ENCODE assay signal across 18 cellular contexts in genomic region chr12:27971606-27972005, GRCh38. TPM values are rescaled to one million over a fixed set of nuclear protein-coding genes. Genes with fewer than 3 reads are reported as not detected.
DNase-seq lines count a peak whose midpoint lies in the region; ATAC-seq and TF ChIP-seq lines count a peak whose summit lies in the region.
"Had no signal": no experiment of that assay in that cellular context is flagged by ENCODE, and none has a peak within 500 bp of the region (broad histone marks: within the 10 kb centered on the region; RNA-seq: fewer than 3 reads in every experiment).

No MANE protein-coding gene starts in this region.

- H3K27me3 ChIP-seq in PC-3 (ENCODE audit: low read length): no peaks in the 10 kb centered on the region
- H3K27me3 ChIP-seq: testis had no signal

- CTCF ChIA-PET in PC-3 (lab: Charles Lee): interaction anchor here (1.6 to 4.2 kb wide), 4 partner anchors 11 to 928 kb away, joined by 3 to 58 read pairs (median 11); no protein-coding TSS in a partner anchor

- DNase-seq in PC-3 (peak; percentile 67), glutamatergic neuron (no peak), osteocyte (ENCODE audit: extremely low spot score, unreplicated experiment) (no peak), mesenteric fat pad (ENCODE audit: low spot score) (no peak), GM13977 (ENCODE audit: low spot score) (no peak), dermis blood vessel endothelial cell (no peak), foreskin melanocyte (no peak)
- DNase-seq: activated T-cell treated with anti-CD3 and anti-CD28 coated beads for 4 hours, amniotic stem cell, cortex of kidney, NCI-H2029 treated with DMSO at 0.1 percent for 48 hours, occipital lobe, RPMI8226 had no signal

- peaks cover 8% of the 10 kb centered on the region for H4K20me1 ChIP-seq in PC-3 (ENCODE audit: low read length)

- H2AFZ ChIP-seq in PC-3 (ENCODE audit: low read length): peak overlapping the region; percentile 8

- no peak overlapping the region for H3K27ac Mint-ChIP-seq in glutamatergic neuron (ENCODE audit: unreplicated experiment)
- H3K27ac Mint-ChIP-seq in osteocyte (ENCODE audit: unreplicated experiment): no peak overlapping the region

- H3K79me2 ChIP-seq in PC-3 (ENCODE audit: low read length): peaks cover 60% of the 10 kb centered on the region

- H3K4me1 Mint-ChIP-seq in glutamatergic neuron (ENCODE audit: low read depth, unreplicated experiment) (peaks cover 17% of the 10 kb centered on the region), osteocyte (ENCODE audit: unreplicated experiment) (peaks cover 44% of the 10 kb centered on the region)

- H3K36me3 ChIP-seq in ES-I3 (ENCODE audit: insufficient read depth, low read length) (no peaks in the 10 kb centered on the region), PC-3 (ENCODE audit: low read depth, low read length) (peaks cover 9% of the 10 kb centered on the region)
- H3K36me3 ChIP-seq: BLaER1 treated with 17β-estradiol and CSF1 and Interleukin-3, amounts not matched to agents 10 nM and 100 nM had no signal

- intact Hi-C loops in PC-3 (cut with micrococcal nuclease): loop anchor here (1.0 to 2.0 kb wide), 6 partner anchors 11 to 1069 kb away; no protein-coding TSS in a partner anchor

- H3K9me3 ChIP-seq in ES-I3 (ENCODE audit: control insufficient read depth, insufficient read depth, low read length) (no peaks in the 10 kb centered on the region; the same call in 1 of the 2 replicates), PC-3 (ENCODE audit: low read length) (no peaks in the 10 kb centered on the region)
- H3K9me3 ChIP-seq: testis had no signal

- H3K27me3 Mint-ChIP-seq in glutamatergic neuron (ENCODE audit: unreplicated experiment): peaks cover 35% of the 10 kb centered on the region
- H3K27me3 Mint-ChIP-seq in osteocyte (ENCODE audit: unreplicated experiment): peaks cover 48% of the 10 kb centered on the region

- TF ChIP-seq CTCF in PC-3 (conservative IDR thresholded peaks at IDR 0.05; ENCODE audit: low read depth, low read length): no peak
- no peak for TF ChIP-seq CTCF in glutamatergic neuron (IDR thresholded peaks at IDR 0.05; ENCODE audit: partially characterized antibody, unreplicated experiment)
- TF ChIP-seq CTCF in osteocyte (IDR thresholded peaks at IDR 0.05): no peak
- no peak for TF ChIP-seq CTCF in GM13977 (IDR thresholded peaks at IDR 0.05; ENCODE audit: extremely low read depth, insufficient read depth, missing control alignments)

- H3K9ac ChIP-seq in ES-I3 (ENCODE audit: low read depth, low read length): peak overlapping the region; percentile 60
- peak overlapping the region; percentile 85 for H3K9ac ChIP-seq in PC-3 (ENCODE audit: low read length)
- H3K9ac ChIP-seq: BLaER1 treated with 17β-estradiol and CSF1 and Interleukin-3, amounts not matched to agents 10 nM and 100 nM had no signal

- POLR2A ChIA-PET in PC-3 (lab: Charles Lee; ENCODE audit: unreplicated experiment): interaction anchor here (0.5 to 2.8 kb wide), 5 partner anchors 10 to 322 kb away, joined by 3 to 30 read pairs (median 26); no protein-coding TSS in a partner anchor

- peak overlapping the region; percentile 76 for H3K4me2 ChIP-seq in PC-3 (ENCODE audit: low read length)
- H3K4me2 ChIP-seq: BLaER1 treated with 17β-estradiol and CSF1 and Interleukin-3, amounts not matched to agents 10 nM and 100 nM had no signal

- peaks cover 12% of the 10 kb centered on the region for H3K9me3 Mint-ChIP-seq in glutamatergic neuron (ENCODE audit: unreplicated experiment)
- no peaks in the 10 kb centered on the region for H3K9me3 Mint-ChIP-seq in osteocyte (ENCODE audit: unreplicated experiment)

- H3K4me3 Mint-ChIP-seq in glutamatergic neuron (ENCODE audit: unreplicated experiment): peak overlapping the region; percentile 85
- peak overlapping the region; percentile 40 for H3K4me3 Mint-ChIP-seq in osteocyte (ENCODE audit: unreplicated experiment)

- peaks cover 33% of the 10 kb centered on the region for H3F3A ChIP-seq in PC-3 (ENCODE audit: low read length, unreplicated experiment)

- ATAC-seq in PC-3: no peak

- no peaks in the 10 kb centered on the region for H3K9me2 ChIP-seq in PC-3 (replicated peaks; ENCODE audit: low read length)

- H3K36me3 Mint-ChIP-seq in glutamatergic neuron (ENCODE audit: unreplicated experiment) (peaks cover 8% of the 10 kb centered on the region), osteocyte (ENCODE audit: unreplicated experiment) (no peaks in the 10 kb centered on the region)

- in situ Hi-C loops in GM13977 (cut with MboI; ENCODE audit: low pct_unique_long_range_greater_than_20kb, low sequenced_read_pairs, unreplicated experiment): no loop called here

- peak overlapping the region; percentile 76 for H3K27ac ChIP-seq in PC-3 (ENCODE audit: low read length)
- H3K27ac ChIP-seq: BLaER1 treated with 17β-estradiol and CSF1 and Interleukin-3, amounts not matched to agents 10 nM and 100 nM; testis had no signal

- no TSS peak for BruUV-seq in PC-3 (replicated peaks; lab: Mats Ljungman, UMichigan)

- H3K4me1 ChIP-seq in ES-I3 (ENCODE audit: insufficient read depth, low read length) (peaks cover 21% of the 10 kb centered on the region), PC-3 (ENCODE audit: insufficient read depth, low read length) (peaks cover 78% of the 10 kb centered on the region)

- H3K4me3 ChIP-seq in PC-3 (ENCODE audit: low read length): peak overlapping the region; percentile 68

RNA-seq across cellular contexts. Expression of gene PTHLH, which starts 0.9 kb away (rescaled TPM):
- total RNA-seq in PC-3 (2014; rRNA removed): 383 and 414 TPM in 2 replicates
- total RNA-seq in glutamatergic neuron (ENCODE audit: unreplicated experiment): 1.1 TPM
- 0.44 and 0.46 TPM in 2 replicates for total RNA-seq in osteocyte
- not detected for total RNA-seq in mesenteric fat pad
- total RNA-seq in dermis blood vessel endothelial cell: not detected in 2 replicates
- total RNA-seq: liver; occipital lobe; T-helper 1 cell treated with Interleukin-12 subunit alpha and Interleukin-12 subunit beta and Interleukin-4 antibody, amounts not matched to agents 30 ng/mL and 1 ng/mL, for 36 hours had no signal

Comparison
In these comparisons a context has a peak if more than half of its experiments do, and no peak if none do; other contexts are left out.
1. RNA of gene PTHLH, which starts 0.9 kb away (total RNA-seq): 383 to 414 TPM in PC-3; 1.1 TPM in glutamatergic neuron (single experiment), 0.44 to 0.46 TPM in osteocyte, not detected in mesenteric fat pad (single experiment) and not detected in dermis blood vessel endothelial cell; every median in the first group is over 100 times any median in the second.